Comparison of ENCODE assay signal across 8 cellular contexts in genomic region chr18:35386600-35387366, GRCh38. TPM values are rescaled to one million over a fixed set of nuclear protein-coding genes. Genes with fewer than 3 reads are reported as not detected.
DNase-seq lines count a peak whose midpoint lies in the region; ATAC-seq, FAIRE-seq and TF ChIP-seq lines count a peak whose summit lies in the region.

No MANE protein-coding gene starts in this region.

- POLR2A ChIA-PET in BJ (lab: Charles Lee): interaction anchor here (0.6 kb wide), 1 partner anchor 603 kb away, joined by 4 read pairs; no protein-coding TSS in a partner anchor
- POLR2A ChIA-PET in activated CD4-positive, alpha-beta memory T cell treated with anti-CD3 and anti-CD28 coated beads, Interleukin-2, amount 10 ng/mL, durations not matched to agents 7 days and 5 days (lab: Charles Lee): no interaction called here
- POLR2A ChIA-PET in H1 (lab: Charles Lee; ENCODE audit: partially characterized antibody): interaction anchor here (0.8 to 1.0 kb wide), 3 partner anchors 10 to 42 kb away, joined by 3 read pairs; partner anchors contain the start of genes ZNF24 and ZNF396

- no peaks in the 10 kb centered on the region for H3K9me3 Mint-ChIP-seq in activated CD4-positive, alpha-beta memory T cell treated with anti-CD3 and anti-CD28 coated beads, Interleukin-2, amount 10 ng/mL, durations not matched to agents 7 days and 5 days
- H3K9me3 Mint-ChIP-seq in mesothelial cell of epicardium: peaks cover 4% of the 10 kb centered on the region

- peak; percentile 78 for FAIRE-seq in H1 (lab: Jason Lieb, UNC)

- H4K5ac ChIP-seq in H1 (ENCODE audit: insufficient read length, low read depth, low read length): no peak overlapping the region

- H3K4me3 ChIP-seq in BJ (ENCODE audit: low read depth, low read length) (no peak overlapping the region), H1 (ENCODE audit: extremely low read depth in 1 of 4, insufficient read depth in 2 of 4, low read depth in 3 of 4, low read length in 4 of 4) (no peak overlapping the region)

- H3K4me1 Mint-ChIP-seq in activated CD4-positive, alpha-beta memory T cell treated with anti-CD3 and anti-CD28 coated beads, Interleukin-2, amount 10 ng/mL, durations not matched to agents 7 days and 5 days: peaks cover 4% of the 10 kb centered on the region
- H3K4me1 Mint-ChIP-seq in mesothelial cell of epicardium: no peaks in the 10 kb centered on the region

- DNase-seq in BJ (ENCODE audit: low read depth) (no peak), NCI-H82 (lab: John Stamatoyannopoulos, UW) (peak; percentile 84), H1 (ENCODE audit: low read depth in 1 of 2, low spot score in 2 of 2) (peak; percentile 36 to 63), mesothelial cell of epicardium (ENCODE audit: low spot score in 2 of 2, unreplicated experiment in 2 of 2) (peak; percentile 37 to 63)
- peak; percentile 67 for DNase-seq in activated CD4-positive, alpha-beta memory T cell treated with anti-CD3 and anti-CD28 coated beads, Interleukin-2, amount 10 ng/mL, durations not matched to agents 7 days and 5 days
- DNase-seq in stimulated activated CD8-positive, alpha-beta memory T cell treated with anti-CD3 and anti-CD28 coated beads, Interleukin-7, amount 100 ng/mL, for 4 hours (ENCODE audit: low read depth in 2 of 2): peak; percentile 30 to 48

- no peaks in the 10 kb centered on the region for H3K23me2 ChIP-seq in H1 (ENCODE audit: low read depth, low read length)

- no peak overlapping the region for H2AK5ac ChIP-seq in H1 (ENCODE audit: low read depth, low read length)

- H3K27me3 ChIP-seq in BJ (ENCODE audit: control insufficient read depth, insufficient read depth, low read length) (peaks cover 2% of the 10 kb centered on the region; the same call in 1 of the 2 replicates), H1 (replicated peaks in 1 of 4; ENCODE audit: control insufficient read depth in 3 of 4, extremely low read depth in 1 of 4, insufficient read depth in 3 of 4, low read length in 3 of 4) (no peaks in the 10 kb centered on the region)

- WGBS in H1 (ENCODE audit: extremely low coverage in 1 of 2, insufficient coverage in 1 of 2, insufficient read length in 1 of 2, insufficient replicate concordance in 2 of 2, low coverage in 1 of 2, low lambda C conversion rate in 2 of 2, missing lambda C conversion rate in 1 of 2), 2 experiments: 47% methylated on average over 10 of the region's 10 CpGs; no CpG with 5 or more reads in 1 of the 2 experiments

- no peak overlapping the region for H2BK5ac ChIP-seq in H1 (ENCODE audit: low read depth, low read length)

- TF ChIP-seq CTCF in BJ (IDR thresholded peaks at IDR 0.05; ENCODE audit: insufficient read depth, low read depth, low read length): peak; percentile 89
- TF ChIP-seq CTCF in H1 (IDR thresholded peaks at IDR 0.05; ENCODE audit: control extremely low read depth in 1 of 3, insufficient read depth in 1 of 3, low read depth in 1 of 3, low read length in 3 of 3): peak; percentile 59 to 92 (median 85)
- peak; percentile 81 for TF ChIP-seq CTCF in mesothelial cell of epicardium (IDR thresholded peaks at IDR 0.05; ENCODE audit: unreplicated experiment)

- H3K79me1 ChIP-seq in H1 (ENCODE audit: low read depth, low read length): no peaks in the 10 kb centered on the region

- no peaks in the 10 kb centered on the region for H3K79me2 ChIP-seq in H1 (ENCODE audit: control insufficient read depth in 1 of 2, insufficient read depth in 2 of 2, low read length in 2 of 2)

- H2AFZ ChIP-seq in H1 (ENCODE audit: low read length): peak overlapping the region; percentile 100

- no peak overlapping the region for H3K27ac ChIP-seq in H1 (ENCODE audit: low read depth, low read length)

- H2BK20ac ChIP-seq in H1 (ENCODE audit: low read length): no peak overlapping the region

- no peaks in the 10 kb centered on the region for H3K4me1 ChIP-seq in H1 (replicated peaks in 1 of 4; ENCODE audit: control insufficient read depth in 3 of 4, insufficient read depth in 4 of 4, low read length in 3 of 4)

- TF ChIP-seq POLR2A in H1 (IDR thresholded peaks at IDR 0.05; ENCODE audit: control extremely low read depth in 1 of 2, low read depth in 2 of 2, low read length in 2 of 2): no peak

- H4K91ac ChIP-seq in H1 (replicated peaks; ENCODE audit: insufficient read length, low read length): no peak overlapping the region

- H3K18ac ChIP-seq in H1 (ENCODE audit: extremely low read depth, low read length): no peak overlapping the region

- no peaks in the 10 kb centered on the region for H4K20me1 ChIP-seq in H1 (replicated peaks in 1 of 2; ENCODE audit: control insufficient read depth in 1 of 2, insufficient read depth in 2 of 2, low read length in 2 of 2)

- CTCF ChIA-PET in BJ (lab: Yijun Ruan, JAX) (interaction anchor here (0.6 to 2.3 kb wide), 18 partner anchors 10 to 563 kb away, joined by 3 to 11 read pairs (median 4); partner anchors contain the start of genes INO80C and ZNF396), H1 (lab: Charles Lee; ENCODE audit: partially characterized antibody) (interaction anchor here (0.6 to 2.8 kb wide), 42 partner anchors 9 to 1341 kb away, joined by 3 to 13 read pairs (median 3); partner anchors contain the start of genes RMP24 and ZNF396)
- CTCF ChIA-PET in activated CD4-positive, alpha-beta memory T cell treated with anti-CD3 and anti-CD28 coated beads, Interleukin-2, amount 10 ng/mL, durations not matched to agents 7 days and 5 days (lab: Charles Lee): interaction anchor here (0.6 to 2.4 kb wide), 40 partner anchors 8 to 563 kb away, joined by 3 to 13 read pairs (median 4); partner anchors contain the start of genes ZNF24, ZNF397 and ZSCAN30

- H2BK15ac ChIP-seq in H1 (ENCODE audit: low read length): no peak overlapping the region

- H4K8ac ChIP-seq in H1 (ENCODE audit: extremely low read depth, insufficient read depth, low read length): no peak overlapping the region

- peak; percentile 88 to 90 for TF ChIP-seq RAD21 in H1 (IDR thresholded peaks at IDR 0.05 in 1 of 2, conservative IDR thresholded peaks at IDR 0.05 in 1 of 2; ENCODE audit: low read depth in 2 of 2, low read length in 2 of 2)

- no peaks in the 10 kb centered on the region for H3K36me3 ChIP-seq in BJ (ENCODE audit: control insufficient read depth, insufficient read depth, low read length)
- H3K36me3 ChIP-seq in H1 (ENCODE audit: control insufficient read depth in 2 of 4, insufficient read depth in 4 of 4, low read length in 3 of 4): no peaks in the 10 kb centered on the region

- H3K4me2 ChIP-seq in H1 (ENCODE audit: insufficient read depth in 1 of 2, low read depth in 2 of 2, low read length in 2 of 2): no peak overlapping the region

- peak; percentile 76 for ATAC-seq in GM19043 (IDR thresholded peaks at IDR 0.05; ENCODE audit: low read depth, unreplicated experiment)
- ATAC-seq in HG03571 (IDR thresholded peaks at IDR 0.05; ENCODE audit: unreplicated experiment): peak; percentile 70

- no peak overlapping the region for H3K9ac ChIP-seq in H1 (replicated peaks in 1 of 4; ENCODE audit: extremely low read depth in 1 of 4, low read depth in 3 of 4, low read length in 3 of 4)

- no peak overlapping the region for H2BK120ac ChIP-seq in H1 (replicated peaks; ENCODE audit: low read depth, low read length)

- H3K27me3 Mint-ChIP-seq in activated CD4-positive, alpha-beta memory T cell treated with anti-CD3 and anti-CD28 coated beads, Interleukin-2, amount 10 ng/mL, durations not matched to agents 7 days and 5 days: peaks cover 35% of the 10 kb centered on the region
- H3K27me3 Mint-ChIP-seq in mesothelial cell of epicardium (ENCODE audit: low read depth): peaks cover 23% of the 10 kb centered on the region

- H3K9me3 ChIP-seq in H1 (ENCODE audit: insufficient read depth in 2 of 2, low read depth in 1 of 2, low read length in 1 of 2): peaks cover 0 to 7% of the 10 kb centered on the region in 2 experiments; a peak in 1 of 4 replicates

- H3K27ac Mint-ChIP-seq in activated CD4-positive, alpha-beta memory T cell treated with anti-CD3 and anti-CD28 coated beads, Interleukin-2, amount 10 ng/mL, durations not matched to agents 7 days and 5 days: no peak overlapping the region
- no peak overlapping the region for H3K27ac Mint-ChIP-seq in mesothelial cell of epicardium

- no peak overlapping the region for H3K4me3 Mint-ChIP-seq in activated CD4-positive, alpha-beta memory T cell treated with anti-CD3 and anti-CD28 coated beads, Interleukin-2, amount 10 ng/mL, durations not matched to agents 7 days and 5 days
- no peak overlapping the region for H3K4me3 Mint-ChIP-seq in mesothelial cell of epicardium

- no peaks in the 10 kb centered on the region for H3K36me3 Mint-ChIP-seq in activated CD4-positive, alpha-beta memory T cell treated with anti-CD3 and anti-CD28 coated beads, Interleukin-2, amount 10 ng/mL, durations not matched to agents 7 days and 5 days (ENCODE audit: low read depth)
- H3K36me3 Mint-ChIP-seq in mesothelial cell of epicardium: no peaks in the 10 kb centered on the region

- no peak overlapping the region for H3K4ac ChIP-seq in H1 (replicated peaks; ENCODE audit: insufficient read length, low read depth, low read length)

- no peak overlapping the region for H3K56ac ChIP-seq in H1 (replicated peaks; ENCODE audit: insufficient read length, low read depth, low read length)

- no peak overlapping the region for H3K23ac ChIP-seq in H1 (ENCODE audit: insufficient read length)

- no peak overlapping the region for H2BK12ac ChIP-seq in H1 (ENCODE audit: low read depth, low read length)

- no peak for TF ChIP-seq EP300 in H1 (IDR thresholded peaks at IDR 0.05; ENCODE audit: borderline replicate concordance in 1 of 2, low read depth in 2 of 2, low read length in 2 of 2)

- no peak overlapping the region for H3K14ac ChIP-seq in H1 (ENCODE audit: insufficient read length)

RNA-seq across cellular contexts. Expression of gene ZNF396, which starts 9.6 kb away (rescaled TPM):
- polyA plus RNA-seq in BJ (2011; rRNA removed) (0.60 and 0.86 TPM in 2 replicates), H1 (2011; rRNA removed) (0.25 and 0.44 TPM in 2 replicates)
- polyA minus RNA-seq in BJ (2011; rRNA and poly(A)+ RNA removed): 0.57 and 0.72 TPM in 2 replicates
- total RNA-seq in activated CD4-positive, alpha-beta memory T cell treated with anti-CD3 and anti-CD28 coated beads, Interleukin-2, amount 10 ng/mL, durations not matched to agents 7 days and 5 days: 1 to 10 TPM in 1 of 2 experiments, under 1 TPM in 1; 0.95 to 1.7 TPM
- 0.74 and 0.94 TPM in 2 replicates for total RNA-seq in H1 (2021; fragmentation: NEBNext Ultra II Directional; extraction: Animal tissue kit (Norgen Biotek cat#: 25700))
- 0.44 TPM for polyA plus RNA-seq in H1 (2011; cell fraction: cytosol; rRNA removed)
- 0.86 TPM for polyA plus RNA-seq in H1 (2011; cell fraction: nucleus; rRNA removed)
- polyA plus RNA-seq in H1 (2012, experiment 1 of 2): 0.76 to 1.6 TPM (median 1.3 TPM) in 4 replicates
- 0.21 TPM for polyA plus RNA-seq in H1 (2012, experiment 2 of 2)
- 0.65 TPM for polyA plus RNA-seq in H1 (2013, experiment 1 of 2)
- 0.68 TPM for polyA plus RNA-seq in H1 (2013, experiment 2 of 2)
- polyA minus RNA-seq in H1 (2011; rRNA and poly(A)+ RNA removed): 1.1 and 1.9 TPM in 2 replicates
- not detected for polyA minus RNA-seq in H1 (2011; cell fraction: cytosol; rRNA and poly(A)+ RNA removed)
- 3.0 TPM for polyA minus RNA-seq in H1 (2011; cell fraction: nucleus; rRNA and poly(A)+ RNA removed)
- total RNA-seq in mesothelial cell of epicardium: 1.2 to 1.8 TPM (median 1.6 TPM) in 3 replicates

RNA-seq across cellular contexts. Expression of gene ZNF24, which starts 42.6 kb away (rescaled TPM):
- 14.9 and 17.3 TPM in 2 replicates for polyA plus RNA-seq in BJ (2011; rRNA removed)
- 12.4 and 16.1 TPM in 2 replicates for polyA minus RNA-seq in BJ (2011; rRNA and poly(A)+ RNA removed)
- 10 to 100 TPM; 53.9 to 55.2 TPM for total RNA-seq in activated CD4-positive, alpha-beta memory T cell treated with anti-CD3 and anti-CD28 coated beads, Interleukin-2, amount 10 ng/mL, durations not matched to agents 7 days and 5 days
- 56.9 and 60.1 TPM in 2 replicates for total RNA-seq in H1 (2021; fragmentation: NEBNext Ultra II Directional; extraction: Animal tissue kit (Norgen Biotek cat#: 25700))
- 7.3 and 12.5 TPM in 2 replicates for polyA plus RNA-seq in H1 (2011; rRNA removed)
- 15.1 TPM for polyA plus RNA-seq in H1 (2011; cell fraction: cytosol; rRNA removed)
- 15.3 TPM for polyA plus RNA-seq in H1 (2011; cell fraction: nucleus; rRNA removed)
- 14.6 to 30.6 TPM (median 18.9 TPM) in 4 replicates for polyA plus RNA-seq in H1 (2012, experiment 1 of 2)
- 1.5 TPM for polyA plus RNA-seq in H1 (2012, experiment 2 of 2)
- 25.4 TPM for polyA plus RNA-seq in H1 (2013, experiment 1 of 2)
- polyA plus RNA-seq in H1 (2013, experiment 2 of 2): 24.7 TPM
- 50.2 and 61.1 TPM in 2 replicates for polyA minus RNA-seq in H1 (2011; rRNA and poly(A)+ RNA removed)
- polyA minus RNA-seq in H1 (2011; cell fraction: cytosol; rRNA and poly(A)+ RNA removed): 17.4 TPM
- 32.4 TPM for polyA minus RNA-seq in H1 (2011; cell fraction: nucleus; rRNA and poly(A)+ RNA removed)
- 55.3 to 61.4 TPM (median 58.0 TPM) in 3 replicates for total RNA-seq in mesothelial cell of epicardium
